6 cellular contexts compared by ENCODE assay signal in the genomic region with DNA sequence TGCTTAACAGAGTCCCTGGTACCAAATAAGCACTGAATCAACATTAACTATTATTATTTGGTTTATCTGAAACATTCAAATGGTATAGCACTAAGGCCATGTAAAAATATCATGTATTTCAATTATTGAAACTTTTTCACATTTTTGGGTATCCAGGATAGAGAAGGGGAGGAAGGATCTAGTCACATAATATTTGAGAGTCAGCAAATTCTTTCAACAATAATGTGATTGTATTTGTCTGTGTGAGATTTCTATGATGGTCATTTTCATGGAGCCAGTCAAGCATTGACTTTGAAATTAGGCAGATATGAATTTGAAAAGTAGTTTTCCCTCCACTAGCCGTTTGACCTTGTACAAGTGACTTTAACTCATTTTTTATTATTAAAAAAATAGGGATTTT.
"Had no signal": no experiment of that assay in that cellular context is flagged by ENCODE, and none has a peak within 500 bp of the region (broad histone marks: within the 10 kb centered on the region; RNA-seq: fewer than 3 reads in every experiment).

No MANE protein-coding gene starts in this region.

- DNase-seq: KBM-7, KG1 had no signal

- H3K4me2 ChIP-seq: KMS-11 had no signal

- H3K27ac ChIP-seq: HL-60, KMS-11 had no signal

- H3K27me3 Mint-ChIP-seq: IgD-negative memory B cell had no signal

- H3K4me1 Mint-ChIP-seq: IgD-negative memory B cell had no signal

- H3K27ac Mint-ChIP-seq: IgD-negative memory B cell had no signal

- H3K9ac ChIP-seq: KMS-11 had no signal

- H3K4me3 Mint-ChIP-seq: IgD-negative memory B cell had no signal

- FAIRE-seq: HTR-8/SVneo had no signal
